ENCODE assay signal across 1 cellular context in the genomic region with DNA sequence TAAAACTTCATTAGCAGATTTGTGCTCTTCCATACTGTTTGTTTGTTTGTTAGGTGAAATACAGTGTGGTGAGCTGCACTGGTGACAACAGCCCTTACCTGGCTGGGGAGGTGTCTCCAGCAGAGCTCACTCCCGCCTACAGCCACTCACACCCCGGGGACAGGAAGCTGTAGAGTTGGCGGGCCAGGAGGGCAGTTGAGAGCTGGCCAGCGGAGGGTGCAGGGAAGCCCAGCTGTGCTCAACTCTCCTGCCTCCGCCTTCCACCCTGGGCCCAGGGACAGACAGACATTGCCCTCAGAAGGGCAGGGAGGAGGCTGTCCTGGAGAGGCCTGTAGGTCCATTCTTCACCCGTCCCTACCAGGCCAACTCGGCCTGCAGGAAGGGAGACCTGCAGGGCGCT.
TF ChIP-seq lines count a peak whose summit lies in the region.

No MANE protein-coding gene starts in this region.

TF ChIP-seq in HCT116, 20 proteins besides CTCF, POLR2A, EP300 and RAD21 (continued from another document):
- no peak for TF ChIP-seq ZNF274 (IDR thresholded peaks at IDR 0.05; ENCODE audit: low read depth, low read length)
